ENCODE assay signal across 24 cellular contexts in the genomic region with DNA sequence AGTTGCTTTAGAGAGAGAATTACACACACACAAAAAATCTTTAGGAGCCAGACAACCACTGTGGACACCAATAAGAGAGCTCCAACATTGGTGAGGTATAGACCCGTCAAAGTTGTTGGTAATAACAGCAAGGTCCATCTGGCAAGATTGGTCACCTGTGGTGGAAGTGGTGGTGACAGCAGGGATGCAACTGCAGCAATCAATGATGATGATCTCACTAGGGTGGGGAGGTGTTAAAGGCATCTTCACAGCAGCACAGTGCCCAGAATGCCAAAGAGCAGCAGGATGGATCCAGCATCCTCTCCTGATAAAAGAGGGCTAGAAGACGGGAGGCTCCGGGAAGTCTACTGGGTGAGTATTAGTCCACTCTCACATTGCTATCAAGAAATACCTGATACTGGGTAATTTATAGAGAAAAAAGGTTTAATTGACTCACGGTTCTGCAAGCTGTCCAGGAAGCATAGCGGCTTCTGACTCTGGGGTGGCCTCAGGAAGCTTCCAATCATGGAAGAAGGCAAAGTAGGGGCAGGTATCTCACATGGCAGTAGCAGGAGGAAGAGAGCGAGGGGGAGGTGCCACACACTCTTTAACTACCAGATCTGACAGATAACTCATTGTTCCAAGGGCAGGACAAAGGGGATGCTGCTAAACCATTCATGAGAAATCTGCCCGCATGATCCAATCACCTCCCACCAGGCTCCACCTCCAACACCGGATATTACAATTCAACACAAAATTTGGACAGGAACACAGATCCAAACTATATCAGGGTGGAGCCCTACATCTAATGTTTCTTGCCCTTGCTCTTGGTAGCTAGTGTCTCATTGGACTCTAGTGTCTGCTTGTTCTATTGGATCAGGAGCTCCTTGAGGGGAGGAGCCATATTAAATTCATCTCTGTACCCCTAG. TPM values are rescaled to one million over a fixed set of nuclear protein-coding genes. Genes with fewer than 3 reads are reported as not detected.
DNase-seq lines count a peak whose midpoint lies in the region; ATAC-seq, FAIRE-seq and TF ChIP-seq lines count a peak whose summit lies in the region.
"Had no signal": no experiment of that assay in that cellular context is flagged by ENCODE, and none has a peak within 500 bp of the region (broad histone marks: within the 10 kb centered on the region; RNA-seq: fewer than 3 reads in every experiment).

No MANE protein-coding gene starts in this region.

- H3K27ac ChIP-seq in CD8-positive, alpha-beta memory T cell (ENCODE audit: low read depth, low read length) = peak overlapping the region; percentile 22
- H3K27ac ChIP-seq in PC-3 (ENCODE audit: low read length) (peak overlapping the region; percentile 93), esophagus (ENCODE audit: low read depth in 2 of 2, low read length in 1 of 2) (peak overlapping the region; percentile 92 to 93), muscle layer of duodenum (ENCODE audit: low read length) (peak overlapping the region; percentile 21), ovary (no peak overlapping the region)
- H3K27ac ChIP-seq: heart right ventricle, neural progenitor cell had no signal

- peak overlapping the region; percentile 68 for H3K9ac ChIP-seq in PC-3 (ENCODE audit: low read length)
- H3K9ac ChIP-seq: neural progenitor cell had no signal

- WGBS in esophagus, 2 donors = 85 to 93% methylated on average over 8 of the region's 8 CpGs
- 90 to 95% (median 91%) methylated on average over 8 of the region's 8 CpGs for WGBS in ovary, 3 donors

- no peak for TF ChIP-seq EP300 in ovary (IDR thresholded peaks at IDR 0.05)

- H3K27ac Mint-ChIP-seq in CD8-positive, alpha-beta memory T cell = peak overlapping the region in 2 of 8 donors; percentile 48 to 79
- H3K27ac Mint-ChIP-seq in activated T-cell treated with anti-CD3 and anti-CD28 coated beads, Interleukin-2, amount 50 U/mL, for 72 hours = no peak overlapping the region
- peak overlapping the region in 1 of 2 donors; percentile 16 for H3K27ac Mint-ChIP-seq in activated naive CD4-positive, alpha-beta T cell treated with anti-CD3 and anti-CD28 coated beads, Interleukin-2, amount 50 U/mL, for 72 hours
- H3K27ac Mint-ChIP-seq: CD4-positive, alpha-beta T cell; neural progenitor cell; stimulated activated effector memory CD8-positive, alpha-beta T cell treated with anti-CD3 and anti-CD28 coated beads, Interleukin-12 subunit alpha, Interleukin-12 subunit beta, amount 100 ng/mL, for 72 hours; T-helper 2 cell treated with Interferon-gamma antibody and Interleukin-4, amounts not matched to agents 5 μg/mL and 100 μg/mL, for 36 hours had no signal

- no peaks in the 10 kb centered on the region for H3K36me3 Mint-ChIP-seq in CD8-positive, alpha-beta memory T cell
- H3K36me3 Mint-ChIP-seq in activated T-cell treated with anti-CD3 and anti-CD28 coated beads, Interleukin-2, amount 50 U/mL, for 72 hours (ENCODE audit: insufficient read depth in 2 of 2) = no peaks in the 10 kb centered on the region
- H3K36me3 Mint-ChIP-seq in activated naive CD4-positive, alpha-beta T cell treated with anti-CD3 and anti-CD28 coated beads, Interleukin-2, amount 50 U/mL, for 72 hours = no peaks in the 10 kb centered on the region
- H3K36me3 Mint-ChIP-seq: neural progenitor cell; stimulated activated effector memory CD8-positive, alpha-beta T cell treated with anti-CD3 and anti-CD28 coated beads, Interleukin-12 subunit alpha, Interleukin-12 subunit beta, amount 100 ng/mL, for 72 hours had no signal

- no peaks in the 10 kb centered on the region for H3K9me3 ChIP-seq in CD8-positive, alpha-beta memory T cell (ENCODE audit: low read length)
- H3K9me3 ChIP-seq in PC-3 (ENCODE audit: low read length) (no peaks in the 10 kb centered on the region), esophagus (ENCODE audit: control insufficient read depth in 2 of 2, insufficient read depth in 1 of 2, low read depth in 1 of 2, low read length in 1 of 2) (no peaks in the 10 kb centered on the region), muscle layer of duodenum (ENCODE audit: control insufficient read depth in 1 of 2, low read length in 2 of 2) (no peaks in the 10 kb centered on the region), ovary (no peaks in the 10 kb centered on the region)
- H3K9me3 ChIP-seq: heart right ventricle had no signal

- H3K4me3 ChIP-seq in CD8-positive, alpha-beta memory T cell (ENCODE audit: low read length) = no peak overlapping the region
- peak overlapping the region; percentile 29 for H3K4me3 ChIP-seq in PC-3 (ENCODE audit: low read length)
- no peak overlapping the region for H3K4me3 ChIP-seq in esophagus (ENCODE audit: low read depth in 1 of 2, low read length in 2 of 2)
- no peak overlapping the region for H3K4me3 ChIP-seq in muscle layer of duodenum (ENCODE audit: low read depth in 1 of 2, low read length in 2 of 2)
- H3K4me3 ChIP-seq in ovary = no peak overlapping the region
- H3K4me3 ChIP-seq: heart right ventricle, neural progenitor cell had no signal

- peaks cover 13 to 20% of the 10 kb centered on the region in 2 donors for H3K27me3 Mint-ChIP-seq in CD8-positive, alpha-beta memory T cell
- peaks cover 13% of the 10 kb centered on the region for H3K27me3 Mint-ChIP-seq in activated T-cell treated with anti-CD3 and anti-CD28 coated beads, Interleukin-2, amount 50 U/mL, for 72 hours (ENCODE audit: low read depth)
- H3K27me3 Mint-ChIP-seq: CD4-positive, alpha-beta T cell had no signal

- H3K9me3 Mint-ChIP-seq in CD8-positive, alpha-beta memory T cell = no peaks in the 10 kb centered on the region
- no peaks in the 10 kb centered on the region for H3K9me3 Mint-ChIP-seq in activated T-cell treated with anti-CD3 and anti-CD28 coated beads, Interleukin-2, amount 50 U/mL, for 72 hours
- no peaks in the 10 kb centered on the region for H3K9me3 Mint-ChIP-seq in activated naive CD4-positive, alpha-beta T cell treated with anti-CD3 and anti-CD28 coated beads, Interleukin-2, amount 50 U/mL, for 72 hours
- H3K9me3 Mint-ChIP-seq: activated T-helper 17 cell treated with anti-CD3 and anti-CD28 coated beads, Interleukin-2, amount 50 U/mL, for 72 hours; CD4-positive, alpha-beta T cell; H9; neural progenitor cell; T-helper 2 cell treated with Interferon-gamma antibody and Interleukin-4, amounts not matched to agents 5 μg/mL and 100 μg/mL, for 36 hours had no signal

- H3K4me3 Mint-ChIP-seq in CD8-positive, alpha-beta memory T cell = no peak overlapping the region
- H3K4me3 Mint-ChIP-seq in activated T-cell treated with anti-CD3 and anti-CD28 coated beads, Interleukin-2, amount 50 U/mL, for 72 hours = no peak overlapping the region
- H3K4me3 Mint-ChIP-seq: activated T-helper 17 cell treated with anti-CD3 and anti-CD28 coated beads, Interleukin-2, amount 50 U/mL, for 72 hours; CD4-positive, alpha-beta T cell; H9; neural progenitor cell; stimulated activated effector memory CD8-positive, alpha-beta T cell treated with anti-CD3 and anti-CD28 coated beads, Interleukin-12 subunit alpha, Interleukin-12 subunit beta, amount 100 ng/mL, for 72 hours; T-helper 2 cell treated with Interferon-gamma antibody and Interleukin-4, amounts not matched to agents 5 μg/mL and 100 μg/mL, for 36 hours had no signal

- no peaks in the 10 kb centered on the region for H3K36me3 ChIP-seq in CD8-positive, alpha-beta memory T cell (ENCODE audit: insufficient read depth, low read length)
- H3K36me3 ChIP-seq in PC-3 (ENCODE audit: low read depth, low read length) = no peaks in the 10 kb centered on the region
- no peaks in the 10 kb centered on the region for H3K36me3 ChIP-seq in esophagus (ENCODE audit: control insufficient read depth in 2 of 2, insufficient read depth in 2 of 2, low read length in 1 of 2)
- H3K36me3 ChIP-seq in muscle layer of duodenum (ENCODE audit: control insufficient read depth in 1 of 2, insufficient read depth in 2 of 2, low read length in 2 of 2) = no peaks in the 10 kb centered on the region
- no peaks in the 10 kb centered on the region for H3K36me3 ChIP-seq in ovary
- H3K36me3 ChIP-seq: heart right ventricle, neural progenitor cell had no signal

- H3K79me2 ChIP-seq in PC-3 (ENCODE audit: low read length) = no peaks in the 10 kb centered on the region

- POLR2A ChIA-PET in CD8-positive, alpha-beta memory T cell (lab: Charles Lee) = no interaction called here
- POLR2A ChIA-PET in PC-3 (lab: Charles Lee; ENCODE audit: unreplicated experiment) = no interaction called here

- no peaks in the 10 kb centered on the region for H3K27me3 ChIP-seq in CD8-positive, alpha-beta memory T cell (ENCODE audit: insufficient read depth, low read length, poor library complexity, severe bottlenecking)
- H3K27me3 ChIP-seq in PC-3 (ENCODE audit: low read length) (no peaks in the 10 kb centered on the region), esophagus (ENCODE audit: control insufficient read depth in 1 of 2, insufficient read depth in 2 of 2, low read length in 2 of 2) (no peaks in the 10 kb centered on the region), muscle layer of duodenum (ENCODE audit: low read depth, low read length) (no peaks in the 10 kb centered on the region), ovary (no peaks in the 10 kb centered on the region)
- H3K27me3 ChIP-seq: neural progenitor cell had no signal

- H3K4me2 ChIP-seq in PC-3 (ENCODE audit: low read length) = peak overlapping the region; percentile 73
- H3K4me2 ChIP-seq: neural progenitor cell had no signal

- no peaks in the 10 kb centered on the region for H3K9me2 ChIP-seq in PC-3 (replicated peaks; ENCODE audit: low read length)

- FAIRE-seq in GM12891 (lab: Jason Lieb, UNC) = no peak
- FAIRE-seq: GM19239 had no signal

- no peak for TF ChIP-seq POLR2A in ovary (IDR thresholded peaks at IDR 0.05)
- TF ChIP-seq POLR2A in GM12891 (IDR thresholded peaks at IDR 0.05; ENCODE audit: low read depth, low read length) = no peak

- peak overlapping the region; percentile 34 for H2AFZ ChIP-seq in PC-3 (ENCODE audit: low read length)

- intact Hi-C loops in PC-3 (cut with micrococcal nuclease) (no loop called here), ovary (cut with DNase I) (no loop called here)

- H3K4me1 Mint-ChIP-seq in CD8-positive, alpha-beta memory T cell = peaks cover 0 to 4% (median 0%) of the 10 kb centered on the region in 3 donors
- peaks cover 8% of the 10 kb centered on the region for H3K4me1 Mint-ChIP-seq in activated T-cell treated with anti-CD3 and anti-CD28 coated beads, Interleukin-2, amount 50 U/mL, for 72 hours (ENCODE audit: low read depth)
- H3K4me1 Mint-ChIP-seq: stimulated activated effector memory CD8-positive, alpha-beta T cell treated with anti-CD3 and anti-CD28 coated beads, Interleukin-12 subunit alpha, Interleukin-12 subunit beta, amount 100 ng/mL, for 72 hours had no signal

- peak; percentile 4 for ATAC-seq in PC-3
- ATAC-seq in activated T-cell treated with anti-CD3 and anti-CD28 coated beads, Interleukin-2, amount 50 U/mL, for 72 hours (replicated peaks in 1 of 2) = no peak
- ATAC-seq in activated naive CD4-positive, alpha-beta T cell treated with anti-CD3 and anti-CD28 coated beads, Interleukin-2, amount 50 U/mL, for 72 hours = no peak
- ATAC-seq: heart right ventricle; stimulated activated effector memory CD8-positive, alpha-beta T cell treated with anti-CD3 and anti-CD28 coated beads, Interleukin-12 subunit alpha, Interleukin-12 subunit beta, amount 100 ng/mL, for 72 hours had no signal

- no peak for DNase-seq in CD8-positive, alpha-beta memory T cell
- peak; percentile 24 for DNase-seq in PC-3
- no peak for DNase-seq in activated T-cell treated with anti-CD3 and anti-CD28 coated beads, Interleukin-2, amount 50 U/mL, for 72 hours
- no peak for DNase-seq in ovary
- DNase-seq in GM12891 (ENCODE audit: insufficient read length, low spot score) = no peak
- no peak for DNase-seq in activated naive CD4-positive, alpha-beta T cell treated with anti-CD3 and anti-CD28 coated beads, Interleukin-2, amount 50 U/mL, for 72 hours (ENCODE audit: low spot score in 2 of 2)
- DNase-seq: activated CD4-positive, CD25-positive, alpha-beta regulatory T cell; CD4-positive, alpha-beta T cell; effector CD8-positive, alpha-beta T cell; H9; heart right ventricle; NCI-H2029; NCI-H524; retina; stimulated activated CD4-positive, alpha-beta T cell treated with anti-CD3 and anti-CD28 coated beads, Interleukin-15, amount 100 ng/mL, for 24 hours; trophoblast cell had no signal

- BruUV-seq in PC-3 (replicated peaks; lab: Mats Ljungman, UMichigan) = no TSS peak

- no peak for TF ChIP-seq CTCF in PC-3 (conservative IDR thresholded peaks at IDR 0.05; ENCODE audit: low read depth, low read length)
- TF ChIP-seq CTCF in ovary (IDR thresholded peaks at IDR 0.05) = no peak

- H3F3A ChIP-seq in PC-3 (ENCODE audit: low read length, unreplicated experiment) = peaks cover 10% of the 10 kb centered on the region

- CTCF ChIA-PET in CD8-positive, alpha-beta memory T cell (lab: Charles Lee) = interaction anchor here (0.8 to 1.7 kb wide), 2 partner anchors 9 to 24 kb away, joined by 3 to 5 read pairs; no protein-coding TSS in a partner anchor
- CTCF ChIA-PET in PC-3 (lab: Charles Lee) = no interaction called here

- H3K4me1 ChIP-seq in CD8-positive, alpha-beta memory T cell (ENCODE audit: insufficient read depth, low read length) = no peaks in the 10 kb centered on the region
- H3K4me1 ChIP-seq in PC-3 (ENCODE audit: insufficient read depth, low read length) (peaks cover 52% of the 10 kb centered on the region), esophagus (ENCODE audit: control insufficient read depth in 2 of 2, insufficient read depth in 2 of 2, low read length in 1 of 2) (peaks cover 0 to 7% of the 10 kb centered on the region in 2 donors), muscle layer of duodenum (ENCODE audit: control insufficient read depth in 1 of 2, insufficient read depth in 2 of 2, low read length in 2 of 2) (no peaks in the 10 kb centered on the region), ovary (ENCODE audit: insufficient read depth) (no peaks in the 10 kb centered on the region)
- H3K4me1 ChIP-seq: heart right ventricle, neural progenitor cell had no signal

- no peaks in the 10 kb centered on the region for H4K20me1 ChIP-seq in PC-3 (ENCODE audit: low read length)

RNA-seq across cellular contexts. Expression of a gene that starts 48.9 kb away (rescaled TPM):
- total RNA-seq in CD8-positive, alpha-beta memory T cell = under 1 TPM; 0.16 to 0.26 TPM
- not detected for polyA plus RNA-seq in CD8-positive, alpha-beta memory T cell
- 0.17 and 0.33 TPM in 2 replicates for total RNA-seq in PC-3 (2014; rRNA removed)
- polyA plus RNA-seq in esophagus = under 1 TPM; 0.09 to 0.41 TPM
- total RNA-seq in activated T-cell treated with anti-CD3 and anti-CD28 coated beads, Interleukin-2, amount 50 U/mL, for 72 hours = under 1 TPM; 0.12 to 0.14 TPM
- total RNA-seq in ovary = 1 to 10 TPM in 1 of 7 donors, under 1 TPM in 6; 0.12 to 2.0 (median 0.76) TPM
- polyA plus RNA-seq in ovary = under 1 TPM; 0.08 to 0.27 TPM
- not detected for polyA plus RNA-seq in GM12891 (2012; ENCODE audit: low read depth, missing spikeins)
- under 1 TPM; 0.07 to 0.18 TPM for total RNA-seq in activated naive CD4-positive, alpha-beta T cell treated with anti-CD3 and anti-CD28 coated beads, Interleukin-2, amount 50 U/mL, for 72 hours
- total RNA-seq: OCI-LY7 had no signal

Comparison
In these comparisons a context has a peak if more than half of its experiments do, and no peak if none do; other contexts are left out.
1. H3K27ac ChIP-seq: peak in CD8-positive, alpha-beta memory T cell (single experiment), PC-3 (single experiment), esophagus (2 of 2) and muscle layer of duodenum (single experiment); none in ovary (0 of 2).